ENCODE assay signal across 27 cellular contexts in the genomic region with DNA sequence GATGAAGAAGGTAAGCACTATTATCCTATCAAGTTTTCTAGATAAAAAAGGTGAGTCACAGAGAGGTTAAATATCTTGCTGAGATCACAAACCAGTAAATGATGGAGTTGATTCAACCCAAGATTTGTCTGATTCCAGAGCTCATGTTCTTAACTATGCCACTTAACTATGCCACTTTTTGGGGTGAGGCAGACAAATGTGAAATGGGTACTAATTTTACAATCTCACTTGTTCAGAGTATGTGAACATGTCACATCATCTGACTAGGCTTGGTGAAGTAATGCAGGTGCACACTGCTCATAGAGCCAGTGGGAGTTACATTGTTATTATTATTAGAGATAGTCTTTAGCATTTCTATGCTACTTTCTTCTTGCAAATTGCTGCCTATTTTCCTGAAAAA. TPM values are rescaled to one million over a fixed set of nuclear protein-coding genes. Genes with fewer than 3 reads are reported as not detected.
A peak's percentile ranks its signal among the peaks of the same experiment; 100 is the strongest.
DNase-seq lines count a peak whose midpoint lies in the region; ATAC-seq, FAIRE-seq and TF ChIP-seq lines count a peak whose summit lies in the region.
"Had no signal": no experiment of that assay in that cellular context is flagged by ENCODE, and none has a peak within 500 bp of the region (broad histone marks: within the 10 kb centered on the region; RNA-seq: fewer than 3 reads in every experiment).

No MANE protein-coding gene starts in this region.

- H4K8ac ChIP-seq in H1 (ENCODE audit: extremely low read depth, insufficient read depth, low read length), result no peak overlapping the region

- POLR2A ChIA-PET in activated CD4-positive, alpha-beta T cell treated with anti-CD3 and anti-CD28 coated beads for 36 hours (lab: Charles Lee), result no interaction called here
- POLR2A ChIA-PET in activated CD4-positive, alpha-beta T cell treated with anti-CD3 and anti-CD28 coated beads, Interleukin-2, amount 10 ng/mL, durations not matched to agents 7 days and 5 days (lab: Charles Lee), result no interaction called here
- POLR2A ChIA-PET in WTC11 (lab: Charles Lee), result no interaction called here
- POLR2A ChIA-PET in H1 (lab: Charles Lee; ENCODE audit: partially characterized antibody), result interaction anchor here (0.6 kb wide), 1 partner anchor 58 kb away, joined by 3 read pairs; no protein-coding TSS in a partner anchor
- POLR2A ChIA-PET in A673 (lab: Charles Lee; ENCODE audit: low non-redundant PET), result no interaction called here

- H3K36me3 ChIP-seq in H1 (ENCODE audit: control insufficient read depth in 2 of 4, insufficient read depth in 4 of 4, low read length in 3 of 4) (no peaks in the 10 kb centered on the region), A673 (ENCODE audit: insufficient read depth, low read length, poor library complexity, severe bottlenecking) (no peaks in the 10 kb centered on the region)
- H3K36me3 ChIP-seq: BE2C; BLaER1 treated with 17β-estradiol and CSF1 and Interleukin-3, amounts not matched to agents 10 nM and 100 nM had no signal

- H3K18ac ChIP-seq in H1 (ENCODE audit: extremely low read depth, low read length), result no peak overlapping the region

- H3K79me2 ChIP-seq in H1 (ENCODE audit: control insufficient read depth in 1 of 2, insufficient read depth in 2 of 2, low read length in 2 of 2), result no peaks in the 10 kb centered on the region

- H2AK5ac ChIP-seq in H1 (ENCODE audit: low read depth, low read length), result no peak overlapping the region

- H2BK15ac ChIP-seq in H1 (ENCODE audit: low read length), result no peak overlapping the region

- H3K4me1 Mint-ChIP-seq in activated CD4-positive, alpha-beta T cell treated with anti-CD3 and anti-CD28 coated beads for 36 hours, result peaks cover 4% of the 10 kb centered on the region
- H3K4me1 Mint-ChIP-seq in activated CD4-positive, alpha-beta T cell treated with anti-CD3 and anti-CD28 coated beads, Interleukin-2, amount 10 ng/mL, durations not matched to agents 7 days and 5 days, result peaks cover 2% of the 10 kb centered on the region
- peaks cover 55% of the 10 kb centered on the region for H3K4me1 Mint-ChIP-seq in WTC11
- peaks cover 7% of the 10 kb centered on the region for H3K4me1 Mint-ChIP-seq in stimulated activated effector memory CD8-positive, alpha-beta T cell treated with anti-CD3 and anti-CD28 coated beads, Interleukin-12 subunit alpha, Interleukin-12 subunit beta, amount 100 ng/mL, for 72 hours
- H3K4me1 Mint-ChIP-seq: CD14-positive monocyte had no signal

- no peaks in the 10 kb centered on the region for H3K36me3 Mint-ChIP-seq in activated CD4-positive, alpha-beta T cell treated with anti-CD3 and anti-CD28 coated beads for 36 hours (ENCODE audit: low read depth)
- H3K36me3 Mint-ChIP-seq in activated CD4-positive, alpha-beta T cell treated with anti-CD3 and anti-CD28 coated beads, Interleukin-2, amount 10 ng/mL, durations not matched to agents 7 days and 5 days (ENCODE audit: low read depth), result no peaks in the 10 kb centered on the region
- no peaks in the 10 kb centered on the region for H3K36me3 Mint-ChIP-seq in WTC11
- H3K36me3 Mint-ChIP-seq in stimulated activated effector memory CD8-positive, alpha-beta T cell treated with anti-CD3 and anti-CD28 coated beads, Interleukin-12 subunit alpha, Interleukin-12 subunit beta, amount 100 ng/mL, for 72 hours, result no peaks in the 10 kb centered on the region
- H3K36me3 Mint-ChIP-seq: CD14-positive monocyte had no signal

- H3K4me3 ChIP-seq in H1 (ENCODE audit: extremely low read depth in 1 of 4, insufficient read depth in 2 of 4, low read depth in 3 of 4, low read length in 4 of 4) (peak overlapping the region in 1 of 4 experiments; percentile 18; a peak in 1 of 8 replicates), A673 (ENCODE audit: low read depth, low read length, poor library complexity, severe bottlenecking) (no peak overlapping the region)
- H3K4me3 ChIP-seq: BLaER1 treated with 17β-estradiol and CSF1 and Interleukin-3, amounts not matched to agents 10 nM and 100 nM; GM12878; GM23248 had no signal

- no peak overlapping the region for H3K14ac ChIP-seq in H1 (ENCODE audit: insufficient read length)

- H3K4ac ChIP-seq in H1 (replicated peaks; ENCODE audit: insufficient read length, low read depth, low read length), result no peak overlapping the region

- no peak for DNase-seq in activated CD4-positive, alpha-beta T cell treated with anti-CD3 and anti-CD28 coated beads for 36 hours
- no peak for DNase-seq in activated CD4-positive, alpha-beta T cell treated with anti-CD3 and anti-CD28 coated beads, Interleukin-2, amount 10 ng/mL, durations not matched to agents 7 days and 5 days
- DNase-seq in WTC11 (ENCODE audit: low spot score) (no peak), H1 (ENCODE audit: low read depth in 1 of 2, low spot score in 2 of 2) (no peak), A673 (ENCODE audit: low spot score) (no peak), UCSD-AML1 (lab: John Stamatoyannopoulos, UW; ENCODE audit: unreplicated experiment) (no peak), NCI-H226 (no peak)
- DNase-seq in stimulated activated effector memory CD8-positive, alpha-beta T cell treated with anti-CD3 and anti-CD28 coated beads, Interleukin-12 subunit alpha, Interleukin-12 subunit beta, amount 100 ng/mL, for 72 hours (ENCODE audit: low spot score in 2 of 2), result no peak
- DNase-seq: ACHN; AML-193; BE2C; CD4-positive, alpha-beta T cell; CD8-positive, alpha-beta memory T cell; DMS 273 treated with DMSO at 0.1 percent for 48 hours; DMS79; EL; GDM1; GM23248; HCEC 1CT had no signal

- no peak overlapping the region for H4K91ac ChIP-seq in H1 (replicated peaks; ENCODE audit: insufficient read length, low read length)

- H3K23me2 ChIP-seq in H1 (ENCODE audit: low read depth, low read length), result no peaks in the 10 kb centered on the region

- no peak for FAIRE-seq in H1 (lab: Jason Lieb, UNC)
- FAIRE-seq: A204.1, D721Med, GM12878, GM19239, H54 had no signal

- H3K27me3 Mint-ChIP-seq in activated CD4-positive, alpha-beta T cell treated with anti-CD3 and anti-CD28 coated beads for 36 hours, result peaks cover 13% of the 10 kb centered on the region
- H3K27me3 Mint-ChIP-seq in activated CD4-positive, alpha-beta T cell treated with anti-CD3 and anti-CD28 coated beads, Interleukin-2, amount 10 ng/mL, durations not matched to agents 7 days and 5 days, result peaks cover 16% of the 10 kb centered on the region
- no peaks in the 10 kb centered on the region for H3K27me3 Mint-ChIP-seq in WTC11 (ENCODE audit: low read depth)

- no peak overlapping the region for H3K27ac Mint-ChIP-seq in activated CD4-positive, alpha-beta T cell treated with anti-CD3 and anti-CD28 coated beads for 36 hours
- H3K27ac Mint-ChIP-seq in activated CD4-positive, alpha-beta T cell treated with anti-CD3 and anti-CD28 coated beads, Interleukin-2, amount 10 ng/mL, durations not matched to agents 7 days and 5 days, result no peak overlapping the region
- no peak overlapping the region for H3K27ac Mint-ChIP-seq in WTC11
- H3K27ac Mint-ChIP-seq in stimulated activated effector memory CD8-positive, alpha-beta T cell treated with anti-CD3 and anti-CD28 coated beads, Interleukin-12 subunit alpha, Interleukin-12 subunit beta, amount 100 ng/mL, for 72 hours, result no peak overlapping the region
- H3K27ac Mint-ChIP-seq: CD14-positive monocyte; CD4-positive, alpha-beta T cell; CD8-positive, alpha-beta memory T cell had no signal

- H2AFZ ChIP-seq in H1 (ENCODE audit: low read length), result no peak overlapping the region
- H2AFZ ChIP-seq: GM23248 had no signal

- no peaks in the 10 kb centered on the region for H3K9me3 ChIP-seq in H1 (ENCODE audit: insufficient read depth in 2 of 2, low read depth in 1 of 2, low read length in 1 of 2)
- no peaks in the 10 kb centered on the region for H3K9me3 ChIP-seq in A673 (ENCODE audit: low read depth, low read length, poor library complexity, severe bottlenecking)
- H3K9me3 ChIP-seq: BE2C; BLaER1 treated with 17β-estradiol and CSF1 and Interleukin-3, amounts not matched to agents 10 nM and 100 nM had no signal

- H2BK5ac ChIP-seq in H1 (ENCODE audit: low read depth, low read length), result no peak overlapping the region

- CTCF ChIA-PET in activated CD4-positive, alpha-beta T cell treated with anti-CD3 and anti-CD28 coated beads for 36 hours (lab: Charles Lee), result interaction anchor here (0.6 to 1.0 kb wide), 2 partner anchors 24 to 114 kb away, joined by 3 read pairs; no protein-coding TSS in a partner anchor
- CTCF ChIA-PET in activated CD4-positive, alpha-beta T cell treated with anti-CD3 and anti-CD28 coated beads, Interleukin-2, amount 10 ng/mL, durations not matched to agents 7 days and 5 days (lab: Charles Lee), result interaction anchor here (1.2 kb wide), 1 partner anchor 18 kb away, joined by 3 read pairs; no protein-coding TSS in a partner anchor
- CTCF ChIA-PET in WTC11 (lab: Charles Lee) (interaction anchor here (0.7 to 4.0 kb wide), 3 partner anchors 22 to 186 kb away, joined by 3 to 49 read pairs (median 4); no protein-coding TSS in a partner anchor), H1 (lab: Charles Lee; ENCODE audit: partially characterized antibody) (interaction anchor here (0.7 to 2.3 kb wide), 4 partner anchors 22 to 1635 kb away, joined by 3 to 12 read pairs (median 6); no protein-coding TSS in a partner anchor), A673 (lab: Charles Lee) (no interaction called here)

- peaks cover 0 to 7% (median 1%) of the 10 kb centered on the region in 4 experiments; a peak in 2 of 7 replicates for H3K4me1 ChIP-seq in H1 (replicated peaks in 1 of 4; ENCODE audit: control insufficient read depth in 3 of 4, insufficient read depth in 4 of 4, low read length in 3 of 4)
- no peaks in the 10 kb centered on the region for H3K4me1 ChIP-seq in A673 (ENCODE audit: insufficient read depth, low read length, poor library complexity, severe bottlenecking)
- H3K4me1 ChIP-seq: BE2C; BLaER1 treated with 17β-estradiol and CSF1 and Interleukin-3, amounts not matched to agents 10 nM and 100 nM had no signal

- H4K20me1 ChIP-seq in H1 (replicated peaks in 1 of 2; ENCODE audit: control insufficient read depth in 1 of 2, insufficient read depth in 2 of 2, low read length in 2 of 2), result no peaks in the 10 kb centered on the region
- H4K20me1 ChIP-seq: BLaER1 treated with 17β-estradiol and CSF1 and Interleukin-3, amounts not matched to agents 10 nM and 100 nM had no signal

- intact Hi-C loops in activated CD4-positive, alpha-beta T cell treated with anti-CD3 and anti-CD28 coated beads for 36 hours (cut with DNase I, micrococcal nuclease), result no loop called here
- intact Hi-C loops in A673 (cut with micrococcal nuclease; ENCODE audit: unreplicated experiment), result no loop called here

- H3K27ac ChIP-seq in H1 (ENCODE audit: low read depth, low read length) (no peak overlapping the region), A673 (ENCODE audit: low read depth, low read length, poor library complexity, severe bottlenecking) (no peak overlapping the region)
- H3K27ac ChIP-seq: 22Rv1; BLaER1 treated with 17β-estradiol and CSF1 and Interleukin-3, amounts not matched to agents 10 nM and 100 nM; GM23248 had no signal

- no peak overlapping the region for H2BK12ac ChIP-seq in H1 (ENCODE audit: low read depth, low read length)

- no peak overlapping the region for H4K5ac ChIP-seq in H1 (ENCODE audit: insufficient read length, low read depth, low read length)

- no peak overlapping the region for H3K9ac ChIP-seq in H1 (replicated peaks in 1 of 4; ENCODE audit: extremely low read depth in 1 of 4, low read depth in 3 of 4, low read length in 3 of 4)
- H3K9ac ChIP-seq: BLaER1 treated with 17β-estradiol and CSF1 and Interleukin-3, amounts not matched to agents 10 nM and 100 nM; GM23248 had no signal

- H3K56ac ChIP-seq in H1 (replicated peaks; ENCODE audit: insufficient read length, low read depth, low read length), result no peak overlapping the region

- H3K9me3 Mint-ChIP-seq in activated CD4-positive, alpha-beta T cell treated with anti-CD3 and anti-CD28 coated beads for 36 hours (ENCODE audit: low read depth), result no peaks in the 10 kb centered on the region
- H3K9me3 Mint-ChIP-seq in activated CD4-positive, alpha-beta T cell treated with anti-CD3 and anti-CD28 coated beads, Interleukin-2, amount 10 ng/mL, durations not matched to agents 7 days and 5 days, result no peaks in the 10 kb centered on the region
- H3K9me3 Mint-ChIP-seq in WTC11, result peaks cover 3% of the 10 kb centered on the region; the same call in 1 of the 2 replicates
- peaks cover 2% of the 10 kb centered on the region for H3K9me3 Mint-ChIP-seq in stimulated activated effector memory CD8-positive, alpha-beta T cell treated with anti-CD3 and anti-CD28 coated beads, Interleukin-12 subunit alpha, Interleukin-12 subunit beta, amount 100 ng/mL, for 72 hours
- H3K9me3 Mint-ChIP-seq: CD14-positive monocyte; CD4-positive, alpha-beta T cell; CD8-positive, alpha-beta memory T cell had no signal

- no peak for TF ChIP-seq RAD21 in H1 (IDR thresholded peaks at IDR 0.05 in 1 of 2, conservative IDR thresholded peaks at IDR 0.05 in 1 of 2; ENCODE audit: low read depth in 2 of 2, low read length in 2 of 2)

- BruUV-seq in A673 (replicated peaks; lab: Mats Ljungman, UMichigan), result no TSS peak

- TF ChIP-seq EP300 in H1 (IDR thresholded peaks at IDR 0.05; ENCODE audit: borderline replicate concordance in 1 of 2, low read depth in 2 of 2, low read length in 2 of 2), result no peak

- ATAC-seq in activated CD4-positive, alpha-beta T cell treated with anti-CD3 and anti-CD28 coated beads for 36 hours, result peak; percentile 33
- ATAC-seq in WTC11, result no peak
- peak; percentile 46 for ATAC-seq in stimulated activated effector memory CD8-positive, alpha-beta T cell treated with anti-CD3 and anti-CD28 coated beads, Interleukin-12 subunit alpha, Interleukin-12 subunit beta, amount 100 ng/mL, for 72 hours
- ATAC-seq: GM12878 had no signal

- no peak overlapping the region for H3K4me3 Mint-ChIP-seq in activated CD4-positive, alpha-beta T cell treated with anti-CD3 and anti-CD28 coated beads for 36 hours
- no peak overlapping the region for H3K4me3 Mint-ChIP-seq in activated CD4-positive, alpha-beta T cell treated with anti-CD3 and anti-CD28 coated beads, Interleukin-2, amount 10 ng/mL, durations not matched to agents 7 days and 5 days
- H3K4me3 Mint-ChIP-seq in WTC11, result peak overlapping the region; percentile 14; the same call in 1 of the 2 replicates
- H3K4me3 Mint-ChIP-seq in stimulated activated effector memory CD8-positive, alpha-beta T cell treated with anti-CD3 and anti-CD28 coated beads, Interleukin-12 subunit alpha, Interleukin-12 subunit beta, amount 100 ng/mL, for 72 hours, result no peak overlapping the region
- H3K4me3 Mint-ChIP-seq: CD14-positive monocyte; CD4-positive, alpha-beta T cell; CD8-positive, alpha-beta memory T cell had no signal

- peak overlapping the region; percentile 38 to 47 for H3K4me2 ChIP-seq in H1 (ENCODE audit: insufficient read depth in 1 of 2, low read depth in 2 of 2, low read length in 2 of 2)
- H3K4me2 ChIP-seq: BLaER1 treated with 17β-estradiol and CSF1 and Interleukin-3, amounts not matched to agents 10 nM and 100 nM had no signal

- TF ChIP-seq POLR2A in H1 (IDR thresholded peaks at IDR 0.05; ENCODE audit: control extremely low read depth in 1 of 2, low read depth in 2 of 2, low read length in 2 of 2), result no peak

- no peaks in the 10 kb centered on the region for H3K79me1 ChIP-seq in H1 (ENCODE audit: low read depth, low read length)

- H3K27me3 ChIP-seq in H1 (replicated peaks in 1 of 4; ENCODE audit: control insufficient read depth in 3 of 4, extremely low read depth in 1 of 4, insufficient read depth in 3 of 4, low read length in 3 of 4) (no peaks in the 10 kb centered on the region), A673 (replicated peaks; ENCODE audit: insufficient read depth, low read depth, low read length, poor library complexity) (peaks cover 16% of the 10 kb centered on the region)
- H3K27me3 ChIP-seq: BLaER1 treated with 17β-estradiol and CSF1 and Interleukin-3, amounts not matched to agents 10 nM and 100 nM had no signal

- H2BK20ac ChIP-seq in H1 (ENCODE audit: low read length), result no peak overlapping the region

- H3K23ac ChIP-seq in H1 (ENCODE audit: insufficient read length), result no peak overlapping the region

- H2BK120ac ChIP-seq in H1 (replicated peaks; ENCODE audit: low read depth, low read length), result no peak overlapping the region

- TF ChIP-seq CTCF in WTC11 (IDR thresholded peaks at IDR 0.05), result no peak
- TF ChIP-seq CTCF in H1 (IDR thresholded peaks at IDR 0.05; ENCODE audit: control extremely low read depth in 1 of 3, insufficient read depth in 1 of 3, low read depth in 1 of 3, low read length in 3 of 3), result no peak
- TF ChIP-seq CTCF in A673 (conservative IDR thresholded peaks at IDR 0.05; ENCODE audit: low read depth, low read length), result no peak

RNA-seq across cellular contexts. Expression of gene DRD3, which starts 2.0 kb away (rescaled TPM):
- total RNA-seq in activated CD4-positive, alpha-beta T cell treated with anti-CD3 and anti-CD28 coated beads for 36 hours, result not detected
- not detected for total RNA-seq in activated CD4-positive, alpha-beta T cell treated with anti-CD3 and anti-CD28 coated beads, Interleukin-2, amount 10 ng/mL, durations not matched to agents 7 days and 5 days
- 0.11 to 0.27 TPM (median 0.17 TPM) in 3 replicates for total RNA-seq in WTC11 (2021)
- 0.32 and 0.34 TPM in 2 replicates for total RNA-seq in H1 (2021; fragmentation: NEBNext Ultra II Directional; extraction: Animal tissue kit (Norgen Biotek cat#: 25700))
- polyA plus RNA-seq in H1 (2011; rRNA removed), result 1.2 and 1.3 TPM in 2 replicates
- polyA plus RNA-seq in H1 (2011; cell fraction: cytosol; rRNA removed), result 0.59 TPM
- polyA plus RNA-seq in H1 (2011; cell fraction: nucleus; rRNA removed), result 0.86 TPM
- polyA plus RNA-seq in H1 (2012, experiment 1 of 2), result 0.18 to 0.46 TPM (median 0.37 TPM) in 4 replicates
- polyA plus RNA-seq in H1 (2012, experiment 2 of 2), result 0.28 TPM
- 1.0 TPM for polyA plus RNA-seq in H1 (2013, experiment 1 of 2)
- polyA plus RNA-seq in H1 (2013, experiment 2 of 2), result 0.72 TPM
- 0.22 and 1.2 TPM in 2 replicates for polyA minus RNA-seq in H1 (2011; rRNA and poly(A)+ RNA removed)
- polyA minus RNA-seq in H1 (2011; cell fraction: cytosol; rRNA and poly(A)+ RNA removed), result not detected
- 1.2 TPM for polyA minus RNA-seq in H1 (2011; cell fraction: nucleus; rRNA and poly(A)+ RNA removed)
- total RNA-seq in A673 (2021), result not detected in 2 replicates
- total RNA-seq: CD4-positive, alpha-beta T cell; GM12878; GM23248 had no signal
- polyA plus RNA-seq: CD14-positive monocyte; CD8-positive, alpha-beta memory T cell; GM12878; GM23248 had no signal
